In the genomic region with DNA sequence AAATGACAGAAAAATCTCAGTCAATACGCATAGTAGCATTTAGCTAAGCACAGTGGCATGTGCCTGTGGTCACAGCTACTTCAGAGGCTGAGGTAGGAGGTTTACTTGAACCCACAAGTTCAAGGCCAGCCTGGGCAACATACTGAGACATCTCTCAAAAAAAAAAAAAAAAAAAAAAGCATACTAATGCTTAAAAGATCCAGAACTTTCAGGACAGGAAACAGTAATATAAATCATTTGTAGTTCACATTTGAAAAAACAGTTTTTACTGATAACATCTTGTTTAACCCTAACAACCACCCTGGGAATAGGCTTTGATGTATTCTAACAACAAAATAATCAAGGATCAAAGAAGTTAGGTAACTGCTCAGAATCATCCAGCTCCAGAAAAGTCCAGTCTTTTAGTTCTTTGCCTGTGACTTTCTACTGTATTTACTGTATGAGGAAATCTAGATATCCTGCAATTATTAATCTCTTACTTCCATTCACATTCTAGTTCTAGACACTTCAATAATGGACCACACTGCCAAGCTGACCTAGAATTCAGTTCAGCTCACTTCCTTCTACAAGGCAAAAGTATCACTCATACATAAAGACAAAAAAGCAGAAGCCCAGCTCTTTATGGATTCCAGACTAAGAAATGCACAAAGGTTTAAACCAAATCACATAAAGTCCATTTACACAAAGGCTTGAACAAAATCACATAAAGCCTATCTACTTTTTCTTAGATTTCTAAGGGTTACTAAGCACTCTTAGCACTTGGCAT, we compare ENCODE assay signal across 22 cellular contexts. TPM values are rescaled to one million over a fixed set of nuclear protein-coding genes. Genes with fewer than 3 reads are reported as not detected.
A peak's percentile ranks its signal among the peaks of the same experiment; 100 is the strongest.
DNase-seq lines count a peak whose midpoint lies in the region; ATAC-seq, FAIRE-seq and TF ChIP-seq lines count a peak whose summit lies in the region.
"Had no signal": no experiment of that assay in that cellular context is flagged by ENCODE, and none has a peak within 500 bp of the region (broad histone marks: within the 10 kb centered on the region; RNA-seq: fewer than 3 reads in every experiment).

No MANE protein-coding gene starts in this region.

- H3K9me3 ChIP-seq in IMR-90 (ENCODE audit: control insufficient read depth, insufficient read depth, low read length) (no peaks in the 10 kb centered on the region), GM12878 (replicated peaks; ENCODE audit: control insufficient read depth, insufficient read depth, low read length) (no peaks in the 10 kb centered on the region), hepatocyte (ENCODE audit: low read depth) (no peaks in the 10 kb centered on the region)
- H3K9me3 ChIP-seq: ascending aorta, tibial nerve had no signal

- H2AFZ ChIP-seq in IMR-90 (replicated peaks; ENCODE audit: low read length, poor library complexity) (no peak overlapping the region), GM12878 (ENCODE audit: control insufficient read depth, low read depth, low read length) (no peak overlapping the region), hepatocyte (no peak overlapping the region)

- BruUV-seq in IMR-90 (replicated peaks; lab: Mats Ljungman, UMichigan) (no TSS peak), GM12878 (replicated peaks; lab: Mats Ljungman, UMichigan) (no TSS peak)

- H3K27me3 ChIP-seq in IMR-90 (ENCODE audit: control insufficient read depth, insufficient read depth, low read length) (no peaks in the 10 kb centered on the region), GM12878 (replicated peaks in 1 of 2; ENCODE audit: control insufficient read depth in 2 of 2, insufficient read depth in 2 of 2, low read length in 1 of 2) (no peaks in the 10 kb centered on the region), hepatocyte (no peaks in the 10 kb centered on the region)
- H3K27me3 ChIP-seq: ascending aorta, tibial nerve had no signal

- no peak overlapping the region for H3K56ac ChIP-seq in IMR-90 (ENCODE audit: extremely low read depth, insufficient read depth, low read length)

- no peak overlapping the region for H2AK9ac ChIP-seq in IMR-90 (replicated peaks; ENCODE audit: low read depth, low read length, poor library complexity)

- H3K9ac ChIP-seq in IMR-90 (ENCODE audit: low read depth, low read length) = no peak overlapping the region
- no peak overlapping the region for H3K9ac ChIP-seq in GM12878 (ENCODE audit: control insufficient read depth, insufficient read depth, low read length)

- in situ Hi-C loops in IMR-90 (cut with MboI; ENCODE audit: low sequenced_read_pairs) = no loop called here
- in situ Hi-C loops in GM12878 (cut with MboI) = no loop called here

- peak; percentile 4 for FAIRE-seq in GM19239 (lab: Jason Lieb, UNC)
- peak; percentile 13 for FAIRE-seq in GM12878 (lab: Jason Lieb, UNC)

- CTCF ChIA-PET in IMR-90 (lab: Yijun Ruan, JAX) (no interaction called here), GM12878 (lab: Yijun Ruan, JAX) (interaction anchor here (1.2 to 1.3 kb wide), 2 partner anchors 17 to 533 kb away, joined by 3 to 4 read pairs; no protein-coding TSS in a partner anchor)

- TF ChIP-seq EP300 in GM12878 (IDR thresholded peaks at IDR 0.05; ENCODE audit: borderline replicate concordance in 1 of 2, control insufficient read depth in 1 of 2, low read depth in 2 of 2, low read length in 2 of 2) = no peak

- no peak overlapping the region for H4K91ac ChIP-seq in IMR-90 (ENCODE audit: insufficient read depth, low read depth, low read length)

- H3K79me2 ChIP-seq in GM12878 (ENCODE audit: control insufficient read depth, insufficient read depth, low read length) (peaks cover 1% of the 10 kb centered on the region), hepatocyte (peaks cover 74% of the 10 kb centered on the region)

- H3K9me1 ChIP-seq in IMR-90 (ENCODE audit: insufficient read depth, low read length) = no peaks in the 10 kb centered on the region; the same call in 1 of the 2 replicates

- WGBS in IMR-90 (ENCODE audit: extremely low coverage in 2 of 2, insufficient read length in 1 of 2), 2 experiments = no CpG with 5 or more reads among the region's 1 CpG
- 100% methylated on average over 1 of the region's 1 CpG for WGBS in GM12878 (ENCODE audit: insufficient coverage, insufficient replicate concordance, low lambda C conversion rate, missing lambda C conversion rate)
- WGBS in hepatocyte (ENCODE audit: low lambda C conversion rate, missing lambda C conversion rate) = 94% methylated on average over 1 of the region's 1 CpG

- H4K20me1 ChIP-seq in IMR-90 (ENCODE audit: insufficient read depth, low read length) = peaks cover 8% of the 10 kb centered on the region
- no peaks in the 10 kb centered on the region for H4K20me1 ChIP-seq in GM12878 (ENCODE audit: control insufficient read depth, insufficient read depth)
- H4K20me1 ChIP-seq in hepatocyte (ENCODE audit: insufficient read depth, poor library complexity, severe bottlenecking) = no peaks in the 10 kb centered on the region

- TF ChIP-seq RAD21 in IMR-90 (IDR thresholded peaks at IDR 0.05; ENCODE audit: low read length) (no peak), GM12878 (IDR thresholded peaks at IDR 0.05; ENCODE audit: insufficient read depth, low read depth, low read length) (no peak)

- POLR2A ChIA-PET in IMR-90 (lab: Charles Lee; ENCODE audit: unreplicated experiment) = no interaction called here
- POLR2A ChIA-PET in GM12878 (lab: Charles Lee) = interaction anchor here (0.6 to 1.2 kb wide), 4 partner anchors 9 to 17 kb away, joined by 3 to 6 read pairs (median 5); no protein-coding TSS in a partner anchor

- no peak overlapping the region; the same call in 1 of the 2 replicates for H3K4ac ChIP-seq in IMR-90 (ENCODE audit: low read depth, low read length)

- H3K27ac ChIP-seq in IMR-90 (ENCODE audit: insufficient read depth, low read length) = no peak overlapping the region
- H3K27ac ChIP-seq in GM12878 (ENCODE audit: control insufficient read depth, insufficient read depth) = no peak overlapping the region
- no peak overlapping the region for H3K27ac ChIP-seq in hepatocyte
- H3K27ac ChIP-seq: ascending aorta, tibial nerve had no signal

- TF ChIP-seq POLR2A in IMR-90 (IDR thresholded peaks at IDR 0.05; ENCODE audit: low read depth, low read length) (no peak), GM12878 (IDR thresholded peaks at IDR 0.05; ENCODE audit: low read depth, low read length) (no peak)

- H3K4me2 ChIP-seq in IMR-90 (ENCODE audit: low read depth, low read length) (no peak overlapping the region), GM12878 (ENCODE audit: control insufficient read depth, insufficient read depth) (no peak overlapping the region), hepatocyte (no peak overlapping the region)
- H3K4me2 ChIP-seq: smooth muscle cell had no signal

- H3K79me1 ChIP-seq in IMR-90 (ENCODE audit: low read depth in 1 of 2, low read length in 2 of 2) = peaks cover 7 to 40% of the 10 kb centered on the region in 2 experiments

- no peaks in the 10 kb centered on the region for H3K9me2 ChIP-seq in hepatocyte (replicated peaks; ENCODE audit: insufficient read depth)

- RAD21 ChIA-PET in GM12878 (lab: Charles Lee; ENCODE audit: unreplicated experiment) = interaction anchor here (0.8 kb wide), 1 partner anchor 17 kb away, joined by 3 read pairs; no protein-coding TSS in a partner anchor

- peak overlapping the region; percentile 78; the same call in 1 of the 2 replicates for H2AK5ac ChIP-seq in IMR-90 (ENCODE audit: low read depth, low read length)

- H3K4me3 ChIP-seq in IMR-90 (ENCODE audit: insufficient read depth, low read depth, low read length) (no peak overlapping the region), GM12878 (no peak overlapping the region), hepatocyte (no peak overlapping the region)
- H3K4me3 ChIP-seq: ascending aorta, smooth muscle cell, tibial nerve had no signal

- no peak overlapping the region for H4K8ac ChIP-seq in IMR-90 (ENCODE audit: low read depth in 2 of 2, low read length in 2 of 2)

- H2BK120ac ChIP-seq in IMR-90 (ENCODE audit: low read depth, low read length) = no peak overlapping the region

- peaks cover 70% of the 10 kb centered on the region for H3K4me1 Mint-ChIP-seq in osteocyte (ENCODE audit: unreplicated experiment)
- H3K4me1 Mint-ChIP-seq in natural killer cell treated with Interleukin-12 subunit alpha and Interleukin-12 subunit beta and Interleukin-15 and Interleukin-18, amount 100 ng/mL, for 72 hours (ENCODE audit: low read depth in 2 of 2) = no peaks in the 10 kb centered on the region
- H3K4me1 Mint-ChIP-seq: activated naive CD4-positive, alpha-beta T cell treated with anti-CD3 and anti-CD28 coated beads, Interleukin-2, amount 10 ng/mL, durations not matched to agents 7 days and 5 days; stimulated activated naive CD8-positive, alpha-beta T cell treated with anti-CD3 and anti-CD28 coated beads, Interleukin-15, amount 100 ng/mL, for 72 hours had no signal

- H3K9me3 Mint-ChIP-seq in osteocyte (ENCODE audit: unreplicated experiment) = no peaks in the 10 kb centered on the region
- H3K9me3 Mint-ChIP-seq in natural killer cell treated with Interleukin-12 subunit alpha and Interleukin-12 subunit beta and Interleukin-15 and Interleukin-18, amount 100 ng/mL, for 72 hours = no peaks in the 10 kb centered on the region
- H3K9me3 Mint-ChIP-seq: activated naive CD4-positive, alpha-beta T cell treated with anti-CD3 and anti-CD28 coated beads, Interleukin-2, amount 10 ng/mL, durations not matched to agents 7 days and 5 days; stimulated activated naive CD8-positive, alpha-beta T cell treated with anti-CD3 and anti-CD28 coated beads, Interleukin-15, amount 100 ng/mL, for 72 hours had no signal

- H3K18ac ChIP-seq in IMR-90 (ENCODE audit: low read depth, low read length) = peak overlapping the region; percentile 71

- peak overlapping the region; percentile 14; the same call in 1 of the 2 replicates for H2BK20ac ChIP-seq in IMR-90 (ENCODE audit: low read depth, low read length)

- H3K36me3 Mint-ChIP-seq in osteocyte (ENCODE audit: unreplicated experiment) = peaks cover 22% of the 10 kb centered on the region
- H3K36me3 Mint-ChIP-seq in natural killer cell treated with Interleukin-12 subunit alpha and Interleukin-12 subunit beta and Interleukin-15 and Interleukin-18, amount 100 ng/mL, for 72 hours = no peaks in the 10 kb centered on the region
- H3K36me3 Mint-ChIP-seq: activated naive CD4-positive, alpha-beta T cell treated with anti-CD3 and anti-CD28 coated beads, Interleukin-2, amount 10 ng/mL, durations not matched to agents 7 days and 5 days had no signal

- TF ChIP-seq CTCF in IMR-90 (conservative IDR thresholded peaks at IDR 0.05; ENCODE audit: low read depth, low read length) = no peak
- TF ChIP-seq CTCF in GM12878 (IDR thresholded peaks at IDR 0.05 in 2 of 3, conservative IDR thresholded peaks at IDR 0.05 in 1 of 3; ENCODE audit: control insufficient read depth in 2 of 3, extremely low read depth in 1 of 3, insufficient read depth in 1 of 3, low read depth in 3 of 3, low read length in 3 of 3) = no peak
- TF ChIP-seq CTCF in osteocyte (IDR thresholded peaks at IDR 0.05) = no peak
- no peak for TF ChIP-seq CTCF in hepatocyte (IDR thresholded peaks at IDR 0.05; ENCODE audit: poor library complexity)

- SMC1A ChIA-PET in GM12878 (lab: Charles Lee; ENCODE audit: uncharacterized antibody, unreplicated experiment) = interaction anchor here (0.9 to 2.5 kb wide), 13 partner anchors 8 to 94 kb away, joined by 3 to 11 read pairs (median 4); no protein-coding TSS in a partner anchor

- H4K5ac ChIP-seq in IMR-90 (ENCODE audit: low read depth, low read length) = no peak overlapping the region

- no peak overlapping the region for H2BK15ac ChIP-seq in IMR-90 (ENCODE audit: low read depth, low read length)

- H3K4me1 ChIP-seq in IMR-90 (ENCODE audit: control insufficient read depth, insufficient read depth, low read length) (peaks cover 4% of the 10 kb centered on the region), GM12878 (ENCODE audit: control insufficient read depth, insufficient read depth, low read length) (no peaks in the 10 kb centered on the region), hepatocyte (ENCODE audit: insufficient read depth) (no peaks in the 10 kb centered on the region)

- peak overlapping the region; percentile 45 for H3K27ac Mint-ChIP-seq in osteocyte (ENCODE audit: unreplicated experiment)
- H3K27ac Mint-ChIP-seq in natural killer cell treated with Interleukin-12 subunit alpha and Interleukin-12 subunit beta and Interleukin-15 and Interleukin-18, amount 100 ng/mL, for 72 hours = no peak overlapping the region
- H3K27ac Mint-ChIP-seq: activated naive CD4-positive, alpha-beta T cell treated with anti-CD3 and anti-CD28 coated beads, Interleukin-2, amount 10 ng/mL, durations not matched to agents 7 days and 5 days; stimulated activated naive CD8-positive, alpha-beta T cell treated with anti-CD3 and anti-CD28 coated beads, Interleukin-15, amount 100 ng/mL, for 72 hours had no signal

- DNase-seq in GM19239 (ENCODE audit: insufficient read length, low spot score) = no peak
- peak; percentile 45 for DNase-seq in IMR-90
- no peak for DNase-seq in GM12878 (ENCODE audit: low read depth, low spot score)
- no peak for DNase-seq in osteocyte (ENCODE audit: extremely low spot score, unreplicated experiment)
- no peak for DNase-seq in amniotic stem cell (lab: John Stamatoyannopoulos, UW)
- no peak for DNase-seq in SHP77 treated with DMSO at 0.1 percent for 48 hours (lab: John Stamatoyannopoulos, UW)
- DNase-seq in hepatocyte (ENCODE audit: low spot score) = no peak
- DNase-seq in natural killer cell treated with Interleukin-12 subunit alpha and Interleukin-12 subunit beta and Interleukin-15 and Interleukin-18, amount 100 ng/mL, for 72 hours (ENCODE audit: low spot score) = no peak
- DNase-seq: activated CD4-positive, CD25-positive, alpha-beta regulatory T cell treated with anti-CD3 and anti-CD28 coated beads, Interleukin-2, amount 50 U/mL, for 72 hours; activated naive CD4-positive, alpha-beta T cell treated with anti-CD3 and anti-CD28 coated beads, Interleukin-2, amount 10 ng/mL, durations not matched to agents 7 days and 5 days; activated T-cell treated with anti-CD3 and anti-CD28 coated beads, Interleukin-2, amount 50 U/mL, for 48 hours; DND-41; left colon; midbrain; NCI-H1105; NCI-H2081 treated with DMSO at 0.1 percent for 48 hours; RPMI8226; stimulated activated CD4-positive, alpha-beta T cell treated with anti-CD3 and anti-CD28 coated beads, Interleukin-4, amount 100 ng/mL, for 24 hours; stimulated activated naive CD8-positive, alpha-beta T cell treated with anti-CD3 and anti-CD28 coated beads, Interleukin-15, amount 100 ng/mL, for 72 hours had no signal

- dilution Hi-C loops in IMR-90 (cut with HindIII; ENCODE audit: low sequenced_read_pairs, unreplicated experiment) = no loop called here

- peak overlapping the region; percentile 49; the same call in 1 of the 2 replicates for H3K23ac ChIP-seq in IMR-90 (ENCODE audit: low read depth, low read length)

- no peak overlapping the region for H3K4me3 Mint-ChIP-seq in osteocyte (ENCODE audit: unreplicated experiment)
- H3K4me3 Mint-ChIP-seq in natural killer cell treated with Interleukin-12 subunit alpha and Interleukin-12 subunit beta and Interleukin-15 and Interleukin-18, amount 100 ng/mL, for 72 hours = no peak overlapping the region
- H3K4me3 Mint-ChIP-seq: activated naive CD4-positive, alpha-beta T cell treated with anti-CD3 and anti-CD28 coated beads, Interleukin-2, amount 10 ng/mL, durations not matched to agents 7 days and 5 days; stimulated activated naive CD8-positive, alpha-beta T cell treated with anti-CD3 and anti-CD28 coated beads, Interleukin-15, amount 100 ng/mL, for 72 hours had no signal

- no peaks in the 10 kb centered on the region for H3K36me3 ChIP-seq in IMR-90 (ENCODE audit: control insufficient read depth, insufficient read depth, low read length)
- H3K36me3 ChIP-seq in GM12878 (ENCODE audit: control insufficient read depth in 2 of 2, insufficient read depth in 2 of 2, low read length in 1 of 2) = no peaks in the 10 kb centered on the region; a peak in 2 of 4 replicates
- H3K36me3 ChIP-seq in hepatocyte (replicated peaks; ENCODE audit: insufficient read depth, low read depth) = no peaks in the 10 kb centered on the region
- H3K36me3 ChIP-seq: ascending aorta, tibial nerve had no signal

- intact Hi-C loops in IMR-90 (cut with micrococcal nuclease) = no loop called here
- intact Hi-C loops in GM12878 (cut with micrococcal nuclease; ENCODE audit: unreplicated experiment) = no loop called here

- ATAC-seq in IMR-90 (ENCODE audit: low read depth) (no peak), GM12878 (peak; percentile 78)
- ATAC-seq in natural killer cell treated with Interleukin-12 subunit alpha and Interleukin-12 subunit beta and Interleukin-15 and Interleukin-18, amount 100 ng/mL, for 72 hours = no peak
- ATAC-seq: left colon; stimulated activated naive CD8-positive, alpha-beta T cell treated with anti-CD3 and anti-CD28 coated beads, Interleukin-15, amount 100 ng/mL, for 72 hours had no signal

- no peaks in the 10 kb centered on the region for H3K27me3 Mint-ChIP-seq in osteocyte (ENCODE audit: unreplicated experiment)
- no peaks in the 10 kb centered on the region for H3K27me3 Mint-ChIP-seq in natural killer cell treated with Interleukin-12 subunit alpha and Interleukin-12 subunit beta and Interleukin-15 and Interleukin-18, amount 100 ng/mL, for 72 hours
- H3K27me3 Mint-ChIP-seq: activated naive CD4-positive, alpha-beta T cell treated with anti-CD3 and anti-CD28 coated beads, Interleukin-2, amount 10 ng/mL, durations not matched to agents 7 days and 5 days; stimulated activated naive CD8-positive, alpha-beta T cell treated with anti-CD3 and anti-CD28 coated beads, Interleukin-15, amount 100 ng/mL, for 72 hours had no signal

- H3K14ac ChIP-seq in IMR-90 (replicated peaks; ENCODE audit: low read depth, low read length) = peak overlapping the region; percentile 63; the same call in 1 of the 2 replicates

- H2BK5ac ChIP-seq in IMR-90 (ENCODE audit: low read depth, low read length, poor library complexity, severe bottlenecking) = peak overlapping the region; percentile 50

RNA-seq across cellular contexts. Expression of a gene that starts 28.5 kb away (rescaled TPM):
- total RNA-seq in IMR-90 (2012; rRNA removed) (13.6 and 34.4 TPM in 2 replicates), GM12878 (2014; rRNA removed) (48.4 and 53.6 TPM in 2 replicates), GM12878 (2014; rRNA removed; fragmentation: Illumina TruSeq; extraction: Trizol) (25.5 and 28.2 TPM in 2 replicates), GM12878 (2021) (69.5 and 70.6 TPM in 2 replicates), osteocyte (184 and 213 TPM in 2 replicates), hepatocyte (30.2 and 40.5 TPM in 2 replicates)
- polyA plus RNA-seq in IMR-90 (2012; rRNA removed) (13.2 and 13.3 TPM in 2 replicates), GM12878 (2011; rRNA removed) (22.9 and 38.8 TPM in 2 replicates), GM12878 (2014; fragmentation: Illumina TruSeq; extraction: Trizol) (19.3 and 29.4 TPM in 2 replicates), GM12878 (2014; fragmentation: Nextera tagmentation; extraction: Ambion mirVana) (10 to 100 TPM in 1 of 2 experiments, 1 to 10 TPM in 1; 8.1 to 10.0 TPM), GM12878 (2014; rRNA removed) (32.5 and 34.9 TPM in 2 replicates), GM12878 (2016; fragmentation: Nextera tagmentation; extraction: Ambion mirVana) (10 to 100 TPM; 18.5 to 27.7 TPM), hepatocyte (54.9 and 70.9 TPM in 2 replicates)
- polyA plus RNA-seq in IMR-90 (2012; cell fraction: cytosol; rRNA removed) = 9.8 and 10.8 TPM in 2 replicates
- 18.7 and 33.9 TPM in 2 replicates for polyA plus RNA-seq in IMR-90 (2012; cell fraction: nucleus; rRNA removed; ENCODE audit: low replicate concordance)
- 153 and 161 TPM in 2 replicates for total RNA-seq in GM12878 (2013; cell fraction: nucleolus; rRNA removed)
- polyA plus RNA-seq in GM12878 (2011; ENCODE audit: low read depth) = 3.9 TPM
- polyA plus RNA-seq in GM12878 (2011; cell fraction: cytosol; rRNA removed) = 5.2 and 7.5 TPM in 2 replicates
- polyA plus RNA-seq in GM12878 (2011; cell fraction: nucleus; rRNA removed) = 17.8 and 23.1 TPM in 2 replicates
- 12.4 and 13.4 TPM in 2 replicates for polyA plus RNA-seq in GM12878 (2012)
- 10.3 and 14.3 TPM in 2 replicates for polyA minus RNA-seq in GM12878 (2011; rRNA and poly(A)+ RNA removed)
- 6.8 and 8.0 TPM in 2 replicates for polyA minus RNA-seq in GM12878 (2011; cell fraction: cytosol; rRNA and poly(A)+ RNA removed)
- polyA minus RNA-seq in GM12878 (2011; cell fraction: nucleus; rRNA and poly(A)+ RNA removed) = 24.2 and 41.6 TPM in 2 replicates
- 10 to 100 TPM in 1 of 2 donors, 1 to 10 TPM in 1; 3.5 to 10.2 TPM for total RNA-seq in natural killer cell treated with Interleukin-12 subunit alpha and Interleukin-12 subunit beta and Interleukin-15 and Interleukin-18, amount 100 ng/mL, for 72 hours
